In genomic region chr1:162629651-162630050, GRCh38 we compare ENCODE assay signal across 14 cellular contexts. TPM values are rescaled to one million over a fixed set of nuclear protein-coding genes. Genes with fewer than 3 reads are reported as not detected.
DNase-seq lines count a peak whose midpoint lies in the region; ATAC-seq and TF ChIP-seq lines count a peak whose summit lies in the region.
"Had no signal": no experiment of that assay in that cellular context is flagged by ENCODE, and none has a peak within 500 bp of the region (broad histone marks: within the 10 kb centered on the region; RNA-seq: fewer than 3 reads in every experiment).

No MANE protein-coding gene starts in this region.

- no peaks in the 10 kb centered on the region for H3K9me3 ChIP-seq in thoracic aorta

- no peaks in the 10 kb centered on the region for H3K36me3 ChIP-seq in thoracic aorta

- H3K4me3 ChIP-seq in thoracic aorta = no peak overlapping the region

- no peaks in the 10 kb centered on the region for H3K27me3 ChIP-seq in thoracic aorta (replicated peaks; ENCODE audit: insufficient read depth)

- peak; percentile 22 for DNase-seq in DMS 273 (lab: John Stamatoyannopoulos, UW; ENCODE audit: unreplicated experiment)
- no peak for DNase-seq in DMS 273 treated with DMSO at 0.1 percent for 48 hours (lab: John Stamatoyannopoulos, UW)
- DNase-seq in astrocyte of the hippocampus (ENCODE audit: low read depth, low spot score) = peak; percentile 16
- peak; percentile 32 to 88 for DNase-seq in lung microvascular endothelial cell (ENCODE audit: low read depth in 2 of 2)
- no peak for DNase-seq in thoracic aorta (ENCODE audit: low spot score)
- DNase-seq: activated naive CD4-positive, alpha-beta T cell treated with anti-CD3 and anti-CD28 coated beads, Interleukin-2, amount 50 U/mL, for 16 hours; DMS153; midbrain; NCI-H1417 treated with DMSO at 0.1 percent for 48 hours had no signal

- peaks cover 5 to 42% of the 10 kb centered on the region in 2 donors for H3K4me1 ChIP-seq in thoracic aorta (ENCODE audit: control insufficient read depth in 1 of 2, low read depth in 2 of 2)

- no peak for TF ChIP-seq CTCF in thoracic aorta (IDR thresholded peaks at IDR 0.05)

- peak overlapping the region; percentile 86 to 91 for H3K27ac ChIP-seq in thoracic aorta
- H3K27ac ChIP-seq: 22Rv1 had no signal

- ATAC-seq in thoracic aorta (ENCODE audit: insufficient number of reproducible peaks, low FRiP score, low read depth) = no peak
- no peak for ATAC-seq in HG02973 (IDR thresholded peaks at IDR 0.05; ENCODE audit: unreplicated experiment)
- ATAC-seq in HG02678 (IDR thresholded peaks at IDR 0.05; ENCODE audit: unreplicated experiment) = no peak
- ATAC-seq in HG03460 (IDR thresholded peaks at IDR 0.05; ENCODE audit: unreplicated experiment) = no peak
- ATAC-seq: HepG2 had no signal

RNA-seq across cellular contexts. Expression of gene DDR2, which starts 2.6 kb away (rescaled TPM):
- 3.4 and 9.2 TPM in 2 replicates for total RNA-seq in lung microvascular endothelial cell
- total RNA-seq in thoracic aorta = 100 to 1,000 TPM; 133 to 144 TPM

Comparison
In these comparisons a context has a peak if more than half of its experiments do, and no peak if none do; other contexts are left out.
1. DNase-seq: peak in DMS 273 (single experiment), astrocyte of the hippocampus (single experiment) and lung microvascular endothelial cell (2 of 2); none in DMS 273 treated with DMSO at 0.1 percent for 48 hours (single experiment) and thoracic aorta (single experiment).
2. RNA of gene DDR2, which starts 2.6 kb away (total RNA-seq): 133 to 144 TPM in thoracic aorta; 3.4 to 9.2 TPM in lung microvascular endothelial cell; every median in the first group is over 10 times any median in the second.